1 cellular context compared by ENCODE assay signal in genomic region chr6:15245361-15246216, GRCh38.
TF ChIP-seq lines count a peak whose summit lies in the region.

TSS of gene JARID2 (plus strand) at chr6:15246069. CDS start at chr6:15246540, 471 bp downstream.

TF ChIP-seq in GM12878, 131 proteins besides CTCF, POLR2A, EP300 and RAD21 (continued from another document and continues in another):
- TF ChIP-seq, protein P1, sequence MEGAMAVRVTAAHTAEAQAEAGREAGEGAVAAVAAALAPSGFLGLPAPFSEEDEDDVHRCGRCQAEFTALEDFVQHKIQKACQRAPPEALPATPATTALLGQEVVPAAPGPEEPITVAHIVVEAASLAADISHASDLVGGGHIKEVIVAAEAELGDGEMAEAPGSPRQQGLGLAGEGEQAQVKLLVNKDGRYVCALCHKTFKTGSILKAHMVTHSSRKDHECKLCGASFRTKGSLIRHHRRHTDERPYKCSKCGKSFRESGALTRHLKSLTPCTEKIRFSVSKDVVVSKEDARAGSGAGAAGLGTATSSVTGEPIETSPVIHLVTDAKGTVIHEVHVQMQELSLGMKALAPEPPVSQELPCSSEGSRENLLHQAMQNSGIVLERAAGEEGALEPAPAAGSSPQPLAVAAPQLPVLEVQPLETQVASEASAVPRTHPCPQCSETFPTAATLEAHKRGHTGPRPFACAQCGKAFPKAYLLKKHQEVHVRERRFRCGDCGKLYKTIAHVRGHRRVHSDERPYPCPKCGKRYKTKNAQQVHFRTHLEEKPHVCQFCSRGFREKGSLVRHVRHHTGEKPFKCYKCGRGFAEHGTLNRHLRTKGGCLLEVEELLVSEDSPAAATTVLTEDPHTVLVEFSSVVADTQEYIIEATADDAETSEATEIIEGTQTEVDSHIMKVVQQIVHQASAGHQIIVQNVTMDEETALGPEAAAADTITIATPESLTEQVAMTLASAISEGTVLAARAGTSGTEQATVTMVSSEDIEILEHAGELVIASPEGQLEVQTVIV (IDR thresholded peaks at IDR 0.05; ENCODE audit: borderline replicate concordance, partially characterized antibody) = peak; percentile 30
- TF ChIP-seq JUNB (IDR thresholded peaks at IDR 0.05) (peak; percentile 99), NR2C1 (IDR thresholded peaks at IDR 0.05) (0 out of 2 replicates have a peak, but pooled peaks have one; percentile 10), NFYA (IDR thresholded peaks at IDR 0.05; ENCODE audit: borderline replicate concordance, low read depth, low read length) (no peak), ZNF384 (IDR thresholded peaks at IDR 0.05; ENCODE audit: borderline replicate concordance, low read depth, low read length) (0 out of 2 replicates have a peak, but pooled peaks have one; percentile 40), SIN3A (IDR thresholded peaks at IDR 0.05; ENCODE audit: low read depth, low read length) (peak; percentile 21; the same call in 1 of the 2 replicates), ETV6 (conservative IDR thresholded peaks at IDR 0.05 in 1 of 2, IDR thresholded peaks at IDR 0.05 in 1 of 2; ENCODE audit: borderline replicate concordance in 1 of 2, low read depth in 1 of 2) (no peak), TBL1XR1 (IDR thresholded peaks at IDR 0.05; ENCODE audit: low read depth, low read length) (no peak), SMARCA5 (IDR thresholded peaks at IDR 0.05) (no peak), EGR1 (IDR thresholded peaks at IDR 0.05; ENCODE audit: borderline replicate concordance in 1 of 2, low read depth in 2 of 2, low read length in 2 of 2) (peak in 1 of 2 experiments; percentile 59; a peak in 1 of 3 replicates), GATAD2B (conservative IDR thresholded peaks at IDR 0.05; ENCODE audit: low read depth) (peak; percentile 69), KDM1A (IDR thresholded peaks at IDR 0.05; ENCODE audit: borderline replicate concordance) (no peak), NR2F1 (conservative IDR thresholded peaks at IDR 0.05) (peak; percentile 66; the same call in 1 of the 2 replicates), BCL11A (IDR thresholded peaks at IDR 0.05; ENCODE audit: low read depth, low read length) (0 out of 2 replicates have a peak, but pooled peaks have one; percentile 21), PAX5 (IDR thresholded peaks at IDR 0.05; ENCODE audit: borderline replicate concordance, low read depth, low read length) (peak; percentile 57; the same call in 1 of the 2 replicates), YY1 (IDR thresholded peaks at IDR 0.05; ENCODE audit: low read depth, low read length) (peak; percentile 96), CREM (IDR thresholded peaks at IDR 0.05; ENCODE audit: low read depth) (peak; percentile 80), KLF5 (IDR thresholded peaks at IDR 0.05; ENCODE audit: partially characterized antibody) (peak; percentile 82), JUND (IDR thresholded peaks at IDR 0.05; ENCODE audit: low read depth, low read length) (0 out of 2 replicates have a peak, but pooled peaks have one; percentile 5), MXI1 (IDR thresholded peaks at IDR 0.05; ENCODE audit: low read depth, low read length) (peak; percentile 64; the same call in 1 of the 2 replicates), HCFC1 (IDR thresholded peaks at IDR 0.05; ENCODE audit: low read length) (peak; percentile 95), CBX5 (IDR thresholded peaks at IDR 0.05; ENCODE audit: low read depth) (no peak), SPI1 (IDR thresholded peaks at IDR 0.05; ENCODE audit: borderline replicate concordance, insufficient read depth, low read depth, low read length) (no peak), PML (IDR thresholded peaks at IDR 0.05; ENCODE audit: low read length) (peak; percentile 73; the same call in 1 of the 2 replicates), CHD2 (IDR thresholded peaks at IDR 0.05; ENCODE audit: borderline replicate concordance, low read depth, low read length) (peak; percentile 84), HDAC2 (IDR thresholded peaks at IDR 0.05) (no peak), ZBTB4 (CRISPR knock-in tag; IDR thresholded peaks at IDR 0.05) (no peak), TCF12 (IDR thresholded peaks at IDR 0.05; ENCODE audit: low read depth, low read length) (0 out of 2 replicates have a peak, but pooled peaks have one; percentile 47), SUZ12 (IDR thresholded peaks at IDR 0.05; ENCODE audit: unreplicated experiment) (no peak), CHD4 (IDR thresholded peaks at IDR 0.05) (0 out of 2 replicates have a peak, but pooled peaks have one; percentile 85), RB1 (IDR thresholded peaks at IDR 0.05; ENCODE audit: borderline replicate concordance) (peak; percentile 92; the same call in 1 of the 2 replicates), CEBPB (IDR thresholded peaks at IDR 0.05; ENCODE audit: borderline replicate concordance in 1 of 2, low read depth in 2 of 2, low read length in 2 of 2) (no peak), RAD51 (IDR thresholded peaks at IDR 0.05) (no peak), PKNOX1 (IDR thresholded peaks at IDR 0.05) (peak; percentile 99), SRF (IDR thresholded peaks at IDR 0.05; ENCODE audit: low read depth in 2 of 2, low read length in 2 of 2) (0 out of 4 replicates have a peak, but pooled peaks of 1 of the 2 experiments have one; percentile 14), DPF2 (IDR thresholded peaks at IDR 0.05) (0 out of 2 replicates have a peak, but pooled peaks have one; percentile 65), MEF2B (IDR thresholded peaks at IDR 0.05; ENCODE audit: partially characterized antibody, poor library complexity, severe bottlenecking) (peak; percentile 27), ESRRA (IDR thresholded peaks at IDR 0.05; ENCODE audit: low read length) (no peak; the same call in 1 of the 2 replicates), FOXK2 (IDR thresholded peaks at IDR 0.05) (0 out of 2 replicates have a peak, but pooled peaks have one; percentile 11), ATF7 (IDR thresholded peaks at IDR 0.05; ENCODE audit: low read depth) (no peak; the same call in none of the 2 replicates)
- TF ChIP-seq, protein P2, sequence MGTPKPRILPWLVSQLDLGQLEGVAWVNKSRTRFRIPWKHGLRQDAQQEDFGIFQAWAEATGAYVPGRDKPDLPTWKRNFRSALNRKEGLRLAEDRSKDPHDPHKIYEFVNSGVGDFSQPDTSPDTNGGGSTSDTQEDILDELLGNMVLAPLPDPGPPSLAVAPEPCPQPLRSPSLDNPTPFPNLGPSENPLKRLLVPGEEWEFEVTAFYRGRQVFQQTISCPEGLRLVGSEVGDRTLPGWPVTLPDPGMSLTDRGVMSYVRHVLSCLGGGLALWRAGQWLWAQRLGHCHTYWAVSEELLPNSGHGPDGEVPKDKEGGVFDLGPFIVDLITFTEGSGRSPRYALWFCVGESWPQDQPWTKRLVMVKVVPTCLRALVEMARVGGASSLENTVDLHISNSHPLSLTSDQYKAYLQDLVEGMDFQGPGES (IDR thresholded peaks at IDR 0.05) = peak; percentile 98
- TF ChIP-seq, protein P3, sequence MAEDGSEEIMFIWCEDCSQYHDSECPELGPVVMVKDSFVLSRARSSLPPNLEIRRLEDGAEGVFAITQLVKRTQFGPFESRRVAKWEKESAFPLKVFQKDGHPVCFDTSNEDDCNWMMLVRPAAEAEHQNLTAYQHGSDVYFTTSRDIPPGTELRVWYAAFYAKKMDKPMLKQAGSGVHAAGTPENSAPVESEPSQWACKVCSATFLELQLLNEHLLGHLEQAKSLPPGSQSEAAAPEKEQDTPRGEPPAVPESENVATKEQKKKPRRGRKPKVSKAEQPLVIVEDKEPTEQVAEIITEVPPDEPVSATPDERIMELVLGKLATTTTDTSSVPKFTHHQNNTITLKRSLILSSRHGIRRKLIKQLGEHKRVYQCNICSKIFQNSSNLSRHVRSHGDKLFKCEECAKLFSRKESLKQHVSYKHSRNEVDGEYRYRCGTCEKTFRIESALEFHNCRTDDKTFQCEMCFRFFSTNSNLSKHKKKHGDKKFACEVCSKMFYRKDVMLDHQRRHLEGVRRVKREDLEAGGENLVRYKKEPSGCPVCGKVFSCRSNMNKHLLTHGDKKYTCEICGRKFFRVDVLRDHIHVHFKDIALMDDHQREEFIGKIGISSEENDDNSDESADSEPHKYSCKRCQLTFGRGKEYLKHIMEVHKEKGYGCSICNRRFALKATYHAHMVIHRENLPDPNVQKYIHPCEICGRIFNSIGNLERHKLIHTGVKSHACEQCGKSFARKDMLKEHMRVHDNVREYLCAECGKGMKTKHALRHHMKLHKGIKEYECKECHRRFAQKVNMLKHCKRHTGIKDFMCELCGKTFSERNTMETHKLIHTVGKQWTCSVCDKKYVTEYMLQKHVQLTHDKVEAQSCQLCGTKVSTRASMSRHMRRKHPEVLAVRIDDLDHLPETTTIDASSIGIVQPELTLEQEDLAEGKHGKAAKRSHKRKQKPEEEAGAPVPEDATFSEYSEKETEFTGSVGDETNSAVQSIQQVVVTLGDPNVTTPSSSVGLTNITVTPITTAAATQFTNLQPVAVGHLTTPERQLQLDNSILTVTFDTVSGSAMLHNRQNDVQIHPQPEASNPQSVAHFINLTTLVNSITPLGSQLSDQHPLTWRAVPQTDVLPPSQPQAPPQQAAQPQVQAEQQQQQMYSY (CRISPR knock-in tag; IDR thresholded peaks at IDR 0.05) = no peak
- TF ChIP-seq, protein P4, sequence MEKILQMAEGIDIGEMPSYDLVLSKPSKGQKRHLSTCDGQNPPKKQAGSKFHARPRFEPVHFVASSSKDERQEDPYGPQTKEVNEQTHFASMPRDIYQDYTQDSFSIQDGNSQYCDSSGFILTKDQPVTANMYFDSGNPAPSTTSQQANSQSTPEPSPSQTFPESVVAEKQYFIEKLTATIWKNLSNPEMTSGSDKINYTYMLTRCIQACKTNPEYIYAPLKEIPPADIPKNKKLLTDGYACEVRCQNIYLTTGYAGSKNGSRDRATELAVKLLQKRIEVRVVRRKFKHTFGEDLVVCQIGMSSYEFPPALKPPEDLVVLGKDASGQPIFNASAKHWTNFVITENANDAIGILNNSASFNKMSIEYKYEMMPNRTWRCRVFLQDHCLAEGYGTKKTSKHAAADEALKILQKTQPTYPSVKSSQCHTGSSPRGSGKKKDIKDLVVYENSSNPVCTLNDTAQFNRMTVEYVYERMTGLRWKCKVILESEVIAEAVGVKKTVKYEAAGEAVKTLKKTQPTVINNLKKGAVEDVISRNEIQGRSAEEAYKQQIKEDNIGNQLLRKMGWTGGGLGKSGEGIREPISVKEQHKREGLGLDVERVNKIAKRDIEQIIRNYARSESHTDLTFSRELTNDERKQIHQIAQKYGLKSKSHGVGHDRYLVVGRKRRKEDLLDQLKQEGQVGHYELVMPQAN (conservative IDR thresholded peaks at IDR 0.05) = peak; percentile 69
- TF ChIP-seq, protein P5, sequence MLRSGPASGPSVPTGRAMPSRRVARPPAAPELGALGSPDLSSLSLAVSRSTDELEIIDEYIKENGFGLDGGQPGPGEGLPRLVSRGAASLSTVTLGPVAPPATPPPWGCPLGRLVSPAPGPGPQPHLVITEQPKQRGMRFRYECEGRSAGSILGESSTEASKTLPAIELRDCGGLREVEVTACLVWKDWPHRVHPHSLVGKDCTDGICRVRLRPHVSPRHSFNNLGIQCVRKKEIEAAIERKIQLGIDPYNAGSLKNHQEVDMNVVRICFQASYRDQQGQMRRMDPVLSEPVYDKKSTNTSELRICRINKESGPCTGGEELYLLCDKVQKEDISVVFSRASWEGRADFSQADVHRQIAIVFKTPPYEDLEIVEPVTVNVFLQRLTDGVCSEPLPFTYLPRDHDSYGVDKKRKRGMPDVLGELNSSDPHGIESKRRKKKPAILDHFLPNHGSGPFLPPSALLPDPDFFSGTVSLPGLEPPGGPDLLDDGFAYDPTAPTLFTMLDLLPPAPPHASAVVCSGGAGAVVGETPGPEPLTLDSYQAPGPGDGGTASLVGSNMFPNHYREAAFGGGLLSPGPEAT (IDR thresholded peaks at IDR 0.05; ENCODE audit: low read depth) = peak; percentile 95
- TF ChIP-seq, protein P6, sequence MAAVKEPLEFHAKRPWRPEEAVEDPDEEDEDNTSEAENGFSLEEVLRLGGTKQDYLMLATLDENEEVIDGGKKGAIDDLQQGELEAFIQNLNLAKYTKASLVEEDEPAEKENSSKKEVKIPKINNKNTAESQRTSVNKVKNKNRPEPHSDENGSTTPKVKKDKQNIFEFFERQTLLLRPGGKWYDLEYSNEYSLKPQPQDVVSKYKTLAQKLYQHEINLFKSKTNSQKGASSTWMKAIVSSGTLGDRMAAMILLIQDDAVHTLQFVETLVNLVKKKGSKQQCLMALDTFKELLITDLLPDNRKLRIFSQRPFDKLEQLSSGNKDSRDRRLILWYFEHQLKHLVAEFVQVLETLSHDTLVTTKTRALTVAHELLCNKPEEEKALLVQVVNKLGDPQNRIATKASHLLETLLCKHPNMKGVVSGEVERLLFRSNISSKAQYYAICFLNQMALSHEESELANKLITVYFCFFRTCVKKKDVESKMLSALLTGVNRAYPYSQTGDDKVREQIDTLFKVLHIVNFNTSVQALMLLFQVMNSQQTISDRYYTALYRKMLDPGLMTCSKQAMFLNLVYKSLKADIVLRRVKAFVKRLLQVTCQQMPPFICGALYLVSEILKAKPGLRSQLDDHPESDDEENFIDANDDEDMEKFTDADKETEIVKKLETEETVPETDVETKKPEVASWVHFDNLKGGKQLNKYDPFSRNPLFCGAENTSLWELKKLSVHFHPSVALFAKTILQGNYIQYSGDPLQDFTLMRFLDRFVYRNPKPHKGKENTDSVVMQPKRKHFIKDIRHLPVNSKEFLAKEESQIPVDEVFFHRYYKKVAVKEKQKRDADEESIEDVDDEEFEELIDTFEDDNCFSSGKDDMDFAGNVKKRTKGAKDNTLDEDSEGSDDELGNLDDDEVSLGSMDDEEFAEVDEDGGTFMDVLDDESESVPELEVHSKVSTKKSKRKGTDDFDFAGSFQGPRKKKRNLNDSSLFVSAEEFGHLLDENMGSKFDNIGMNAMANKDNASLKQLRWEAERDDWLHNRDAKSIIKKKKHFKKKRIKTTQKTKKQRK (IDR thresholded peaks at IDR 0.05; ENCODE audit: low read depth, low read length) = no peak
